In genomic region chr16:4415538-4416199, GRCh38 we compare ENCODE assay signal across 8 cellular contexts. TPM values are rescaled to one million over a fixed set of nuclear protein-coding genes. Genes with fewer than 3 reads are reported as not detected.
DNase-seq lines count a peak whose midpoint lies in the region; ATAC-seq and TF ChIP-seq lines count a peak whose summit lies in the region.

No MANE protein-coding gene starts in this region.

- H3K4me2 ChIP-seq in MM.1S (ENCODE audit: low read depth, low read length) (peak overlapping the region; percentile 86), mesendoderm (ENCODE audit: low read length) (peak overlapping the region; percentile 58)

- no peak for TF ChIP-seq CTCF in MM.1S (IDR thresholded peaks at IDR 0.05; ENCODE audit: low read length)

- H3K9me3 Mint-ChIP-seq in activated CD8-positive, alpha-beta T cell treated with anti-CD3 and anti-CD28 coated beads, Interleukin-2, amount 10 ng/mL, durations not matched to agents 7 days and 5 days (ENCODE audit: insufficient read depth): no peaks in the 10 kb centered on the region
- H3K9me3 Mint-ChIP-seq in stimulated activated memory B cell treated with anti-CD40 and anti-IgM and Interleukin-4, amounts not matched to agents 10 μg/mL and 1 μg/mL and 100 μg/mL, for 72 hours: no peaks in the 10 kb centered on the region

- H3K4me1 Mint-ChIP-seq in activated CD8-positive, alpha-beta T cell treated with anti-CD3 and anti-CD28 coated beads, Interleukin-2, amount 10 ng/mL, durations not matched to agents 7 days and 5 days (ENCODE audit: low read depth): peaks cover 43% of the 10 kb centered on the region
- H3K4me1 Mint-ChIP-seq in stimulated activated memory B cell treated with anti-CD40 and anti-IgM and Interleukin-4, amounts not matched to agents 10 μg/mL and 1 μg/mL and 100 μg/mL, for 72 hours: peaks cover 31% of the 10 kb centered on the region

- H3K4me3 Mint-ChIP-seq in activated CD8-positive, alpha-beta T cell treated with anti-CD3 and anti-CD28 coated beads, Interleukin-2, amount 10 ng/mL, durations not matched to agents 7 days and 5 days: peak overlapping the region; percentile 86
- peak overlapping the region; percentile 88 for H3K4me3 Mint-ChIP-seq in stimulated activated memory B cell treated with anti-CD40 and anti-IgM and Interleukin-4, amounts not matched to agents 10 μg/mL and 1 μg/mL and 100 μg/mL, for 72 hours

- H3K27me3 Mint-ChIP-seq in activated CD8-positive, alpha-beta T cell treated with anti-CD3 and anti-CD28 coated beads, Interleukin-2, amount 10 ng/mL, durations not matched to agents 7 days and 5 days (ENCODE audit: low read depth): peaks cover 2% of the 10 kb centered on the region
- no peaks in the 10 kb centered on the region for H3K27me3 Mint-ChIP-seq in stimulated activated memory B cell treated with anti-CD40 and anti-IgM and Interleukin-4, amounts not matched to agents 10 μg/mL and 1 μg/mL and 100 μg/mL, for 72 hours

- H3K4me3 ChIP-seq in MM.1S (ENCODE audit: low read length) (peak overlapping the region; percentile 80), mesendoderm (ENCODE audit: low read length) (peak overlapping the region; percentile 70)
- H3K4me3 ChIP-seq in effector memory CD4-positive, alpha-beta T cell (ENCODE audit: insufficient read depth, low read depth, low read length, poor library complexity, severe bottlenecking): peak overlapping the region; percentile 81

- H3K27ac ChIP-seq in MM.1S (ENCODE audit: low read length) (peak overlapping the region; percentile 93), mesendoderm (ENCODE audit: low read depth, low read length) (no peak overlapping the region)
- H3K27ac ChIP-seq in effector memory CD4-positive, alpha-beta T cell (ENCODE audit: insufficient read depth, low read length, poor library complexity, severe bottlenecking): peak overlapping the region; percentile 99

- peak overlapping the region; percentile 96 for H3K9ac ChIP-seq in MM.1S (ENCODE audit: low read length)
- H3K9ac ChIP-seq in mesendoderm (ENCODE audit: low read length): peak overlapping the region; percentile 78

- H3K27me3 ChIP-seq in MM.1S (replicated peaks; ENCODE audit: insufficient read depth, low read length): no peaks in the 10 kb centered on the region
- H3K27me3 ChIP-seq in effector memory CD4-positive, alpha-beta T cell (replicated peaks; ENCODE audit: control insufficient read depth, insufficient read depth, low read length, poor library complexity, severe bottlenecking): no peaks in the 10 kb centered on the region
- no peaks in the 10 kb centered on the region for H3K27me3 ChIP-seq in mesendoderm (ENCODE audit: insufficient read depth, low read length, poor library complexity)

- no peak overlapping the region for H4K8ac ChIP-seq in mesendoderm (ENCODE audit: low read depth, low read length)

- POLR2A ChIA-PET in activated CD8-positive, alpha-beta T cell treated with anti-CD3 and anti-CD28 coated beads, Interleukin-2, amount 10 ng/mL, durations not matched to agents 7 days and 5 days (lab: Charles Lee): interaction anchor here (0.8 to 3.6 kb wide), 16 partner anchors 10 to 203 kb away, joined by 3 to 25 read pairs (median 4); partner anchors contain the start of genes DNAJA3, HMOX2, NMRAL1 and PAM16

- peaks cover 22% of the 10 kb centered on the region for H3F3A ChIP-seq in MM.1S (ENCODE audit: insufficient read depth, low read length)

- H3K4ac ChIP-seq in mesendoderm (ENCODE audit: low read depth, low read length): no peak overlapping the region

- no peak overlapping the region for H3K23ac ChIP-seq in mesendoderm (ENCODE audit: low read length)

- H3K79me2 ChIP-seq in MM.1S (ENCODE audit: low read length): peaks cover 57% of the 10 kb centered on the region
- H3K79me2 ChIP-seq in mesendoderm (ENCODE audit: control insufficient read depth, insufficient read depth, low read length): no peaks in the 10 kb centered on the region

- peaks cover 12% of the 10 kb centered on the region for H4K20me1 ChIP-seq in MM.1S (ENCODE audit: insufficient read depth, low read length)

- H3K36me3 Mint-ChIP-seq in activated CD8-positive, alpha-beta T cell treated with anti-CD3 and anti-CD28 coated beads, Interleukin-2, amount 10 ng/mL, durations not matched to agents 7 days and 5 days (ENCODE audit: low read depth): peaks cover 33% of the 10 kb centered on the region
- H3K36me3 Mint-ChIP-seq in stimulated activated memory B cell treated with anti-CD40 and anti-IgM and Interleukin-4, amounts not matched to agents 10 μg/mL and 1 μg/mL and 100 μg/mL, for 72 hours: peaks cover 11% of the 10 kb centered on the region

- peak overlapping the region; percentile 78 for H3K18ac ChIP-seq in mesendoderm (ENCODE audit: low read length)

- no peak overlapping the region for H2BK120ac ChIP-seq in mesendoderm (ENCODE audit: low read depth, low read length)

- peaks cover 4% of the 10 kb centered on the region for H3K79me1 ChIP-seq in mesendoderm (ENCODE audit: low read length)

- H2AK5ac ChIP-seq in mesendoderm (ENCODE audit: low read length): no peak overlapping the region

- H3K27ac Mint-ChIP-seq in activated CD8-positive, alpha-beta T cell treated with anti-CD3 and anti-CD28 coated beads, Interleukin-2, amount 10 ng/mL, durations not matched to agents 7 days and 5 days: peak overlapping the region; percentile 95
- H3K27ac Mint-ChIP-seq in stimulated activated memory B cell treated with anti-CD40 and anti-IgM and Interleukin-4, amounts not matched to agents 10 μg/mL and 1 μg/mL and 100 μg/mL, for 72 hours: peak overlapping the region; percentile 88

- H2AFZ ChIP-seq in MM.1S (ENCODE audit: low read length): no peak overlapping the region

- H3K4me1 ChIP-seq in MM.1S (ENCODE audit: low read length) (no peaks in the 10 kb centered on the region; the same call in 1 of the 2 replicates), mesendoderm (ENCODE audit: control insufficient read depth, low read depth, low read length) (no peaks in the 10 kb centered on the region)
- H3K4me1 ChIP-seq in effector memory CD4-positive, alpha-beta T cell (ENCODE audit: control insufficient read depth, insufficient read depth, low read length, poor library complexity, severe bottlenecking): peaks cover 29% of the 10 kb centered on the region

- H3K9me3 ChIP-seq in MM.1S (replicated peaks; ENCODE audit: insufficient read depth, low read length): no peaks in the 10 kb centered on the region
- no peaks in the 10 kb centered on the region for H3K9me3 ChIP-seq in effector memory CD4-positive, alpha-beta T cell (ENCODE audit: control insufficient read depth, low read length)

- ATAC-seq in activated CD8-positive, alpha-beta T cell treated with anti-CD3 and anti-CD28 coated beads, Interleukin-2, amount 10 ng/mL, durations not matched to agents 7 days and 5 days: peak; percentile 21
- ATAC-seq in stimulated activated memory B cell treated with anti-CD40 and anti-IgM and Interleukin-4, amounts not matched to agents 10 μg/mL and 1 μg/mL and 100 μg/mL, for 72 hours: peak; percentile 37
- no peak for ATAC-seq in GM18873 (IDR thresholded peaks at IDR 0.05; ENCODE audit: low FRiP score, unreplicated experiment)

- H4K5ac ChIP-seq in mesendoderm (ENCODE audit: low read length): no peak overlapping the region

- H3K36me3 ChIP-seq in MM.1S (replicated peaks; ENCODE audit: insufficient read depth, low read length) (no peaks in the 10 kb centered on the region), mesendoderm (ENCODE audit: control insufficient read depth, insufficient read depth, low read length) (no peaks in the 10 kb centered on the region)
- peaks cover 27% of the 10 kb centered on the region for H3K36me3 ChIP-seq in effector memory CD4-positive, alpha-beta T cell (ENCODE audit: control insufficient read depth, insufficient read depth, low read length)

- peak overlapping the region; percentile 85 for H3K56ac ChIP-seq in mesendoderm (ENCODE audit: low read length)

- DNase-seq in SIG-M5 treated with dmso at 0.1 percent for 504 hours (lab: John Stamatoyannopoulos, UW; ENCODE audit: unreplicated experiment): peak; percentile 84
- DNase-seq in SIG-M5 (lab: John Stamatoyannopoulos, UW): no peak
- peak; percentile 69 for DNase-seq in MM.1S
- DNase-seq in activated CD8-positive, alpha-beta T cell treated with anti-CD3 and anti-CD28 coated beads, Interleukin-2, amount 10 ng/mL, durations not matched to agents 7 days and 5 days: peak; percentile 79
- DNase-seq in effector memory CD4-positive, alpha-beta T cell: peak; percentile 51 to 58 (median 54)
- peak; percentile 40 for DNase-seq in mesendoderm

- no peaks in the 10 kb centered on the region for H3K9me2 ChIP-seq in MM.1S (replicated peaks; ENCODE audit: insufficient read depth, low read length)

- no peak overlapping the region for H2BK15ac ChIP-seq in mesendoderm (replicated peaks; ENCODE audit: low read depth)

- CTCF ChIA-PET in activated CD8-positive, alpha-beta T cell treated with anti-CD3 and anti-CD28 coated beads, Interleukin-2, amount 10 ng/mL, durations not matched to agents 7 days and 5 days (lab: Charles Lee): interaction anchor here (1.0 to 4.1 kb wide), 4 partner anchors 10 to 120 kb away, joined by 3 to 40 read pairs (median 4); partner anchors contain the start of gene HMOX2

- WGBS in mesendoderm (ENCODE audit: extremely low coverage, insufficient coverage, low lambda C conversion rate): no CpG with 5 or more reads among the region's 44 CpGs

- no peak overlapping the region for H2BK5ac ChIP-seq in mesendoderm (ENCODE audit: low read length)

RNA-seq across cellular contexts. Expression of gene CORO7, which starts 0.7 kb away (rescaled TPM):
- total RNA-seq in activated CD8-positive, alpha-beta T cell treated with anti-CD3 and anti-CD28 coated beads, Interleukin-2, amount 10 ng/mL, durations not matched to agents 7 days and 5 days: 100 to 1,000 TPM; 167 to 176 TPM
- polyA plus RNA-seq in mesendoderm (2013, experiment 1 of 2): 8.8 TPM
- polyA plus RNA-seq in mesendoderm (2013, experiment 2 of 2): 9.0 TPM

RNA-seq across cellular contexts. Expression of gene DNAJA3, which starts 10.0 kb away (rescaled TPM):
- 10 to 100 TPM; 55.1 to 61.4 TPM for total RNA-seq in activated CD8-positive, alpha-beta T cell treated with anti-CD3 and anti-CD28 coated beads, Interleukin-2, amount 10 ng/mL, durations not matched to agents 7 days and 5 days
- 53.2 TPM for polyA plus RNA-seq in mesendoderm (2013, experiment 1 of 2)
- 52.7 TPM for polyA plus RNA-seq in mesendoderm (2013, experiment 2 of 2)

RNA-seq across cellular contexts. Expression of gene VASN, which starts 44.0 kb away (rescaled TPM):
- not detected for total RNA-seq in activated CD8-positive, alpha-beta T cell treated with anti-CD3 and anti-CD28 coated beads, Interleukin-2, amount 10 ng/mL, durations not matched to agents 7 days and 5 days
- 6.4 TPM for polyA plus RNA-seq in mesendoderm (2013, experiment 1 of 2)
- polyA plus RNA-seq in mesendoderm (2013, experiment 2 of 2): 6.5 TPM

RNA-seq across cellular contexts. Expression of gene NMRAL1, which starts 58.8 kb away (rescaled TPM):
- total RNA-seq in activated CD8-positive, alpha-beta T cell treated with anti-CD3 and anti-CD28 coated beads, Interleukin-2, amount 10 ng/mL, durations not matched to agents 7 days and 5 days: 10 to 100 TPM; 53.6 to 55.6 TPM
- 67.1 TPM for polyA plus RNA-seq in mesendoderm (2013, experiment 1 of 2)
- polyA plus RNA-seq in mesendoderm (2013, experiment 2 of 2): 67.6 TPM
